ENCODE assay signal across 18 cellular contexts in genomic region chr3:10300087-10300486, GRCh38. TPM values are rescaled to one million over a fixed set of nuclear protein-coding genes. Genes with fewer than 3 reads are reported as not detected.
DNase-seq lines count a peak whose midpoint lies in the region; ATAC-seq and TF ChIP-seq lines count a peak whose summit lies in the region.
"Had no signal": no experiment of that assay in that cellular context is flagged by ENCODE, and none has a peak within 500 bp of the region (broad histone marks: within the 10 kb centered on the region; RNA-seq: fewer than 3 reads in every experiment).

No MANE protein-coding gene starts in this region.

- TF ChIP-seq POLR2A in suprapubic skin (IDR thresholded peaks at IDR 0.05): no peak

- H3K36me3 ChIP-seq in BLaER1 (peaks cover 80% of the 10 kb centered on the region), suprapubic skin (peaks cover 57% of the 10 kb centered on the region)

- H3K36me3 Mint-ChIP-seq in activated B cell treated with CpG ODN at 0.5 μM for 24 hours (ENCODE audit: low read depth) (peaks cover 66% of the 10 kb centered on the region), immature natural killer cell (peaks cover 4 to 50% (median 17%) of the 10 kb centered on the region in 3 donors)

- TF ChIP-seq EP300 in suprapubic skin (IDR thresholded peaks at IDR 0.05): no peak

- CTCF ChIA-PET in activated B cell treated with CpG ODN at 0.5 μM for 24 hours (lab: Charles Lee): no interaction called here

- H4K20me1 ChIP-seq in BLaER1: peaks cover 29% of the 10 kb centered on the region

- H3K4me3 ChIP-seq in BLaER1 (no peak overlapping the region), suprapubic skin (no peak overlapping the region)
- H3K4me3 ChIP-seq: left ventricle myocardium inferior, SJSA1 had no signal

- 85% methylated on average over 9 of the region's 9 CpGs for WGBS in suprapubic skin

- no peaks in the 10 kb centered on the region for H3K27me3 ChIP-seq in BLaER1
- no peaks in the 10 kb centered on the region for H3K27me3 ChIP-seq in suprapubic skin
- H3K27me3 ChIP-seq: SJSA1 had no signal

- H3K27ac ChIP-seq in BLaER1: peak overlapping the region; percentile 79
- no peak overlapping the region for H3K27ac ChIP-seq in suprapubic skin
- H3K27ac ChIP-seq: left ventricle myocardium inferior, SJSA1 had no signal

- H3K9me3 ChIP-seq in BLaER1 (peaks cover 10% of the 10 kb centered on the region), suprapubic skin (no peaks in the 10 kb centered on the region)
- H3K9me3 ChIP-seq: left ventricle myocardium inferior, SJSA1 had no signal

- H3K4me1 ChIP-seq in BLaER1: peaks cover 38% of the 10 kb centered on the region
- no peaks in the 10 kb centered on the region for H3K4me1 ChIP-seq in suprapubic skin
- H3K4me1 ChIP-seq: SJSA1 had no signal

- H3K4me1 Mint-ChIP-seq in activated B cell treated with CpG ODN at 0.5 μM for 24 hours: peaks cover 8% of the 10 kb centered on the region
- peaks cover 7 to 16% of the 10 kb centered on the region in 2 donors for H3K4me1 Mint-ChIP-seq in immature natural killer cell

- peak overlapping the region; percentile 76 for H3K4me2 ChIP-seq in BLaER1

- TF ChIP-seq CTCF in activated B cell treated with CpG ODN at 0.5 μM for 24 hours (IDR thresholded peaks at IDR 0.05): no peak
- TF ChIP-seq CTCF in suprapubic skin (IDR thresholded peaks at IDR 0.05): no peak

- DNase-seq in activated B cell treated with CpG ODN at 0.5 μM for 24 hours: no peak
- DNase-seq in immature natural killer cell: no peak
- DNase-seq in NOMO-1 treated with dmso at 0.1 percent for 144 hours (lab: John Stamatoyannopoulos, UW; ENCODE audit: unreplicated experiment): no peak
- DNase-seq in epidermal melanocyte (ENCODE audit: insufficient read length, low spot score): no peak
- DNase-seq in suprapubic skin (ENCODE audit: low spot score in 2 of 2): no peak
- DNase-seq: activated CD4-positive, alpha-beta T cell treated with anti-CD3 and anti-CD28 coated beads for 48 hours; AML-193; effector memory CD4-positive, alpha-beta T cell; left ventricle myocardium inferior; NCI-H1930; NCI-H510A treated with DMSO at 0.1 percent for 48 hours; T1000 had no signal

- H3K27ac Mint-ChIP-seq in activated B cell treated with CpG ODN at 0.5 μM for 24 hours: peak overlapping the region; percentile 47
- peak overlapping the region; percentile 42 to 89 (median 82) for H3K27ac Mint-ChIP-seq in immature natural killer cell

- peak overlapping the region; percentile 63 for H3K9ac ChIP-seq in BLaER1

- no peaks in the 10 kb centered on the region for H3K27me3 Mint-ChIP-seq in activated B cell treated with CpG ODN at 0.5 μM for 24 hours
- H3K27me3 Mint-ChIP-seq in immature natural killer cell (ENCODE audit: low read depth in 3 of 3): peaks cover 0 to 4% (median 2%) of the 10 kb centered on the region in 3 donors

- H3K9me3 Mint-ChIP-seq in activated B cell treated with CpG ODN at 0.5 μM for 24 hours: no peaks in the 10 kb centered on the region
- H3K9me3 Mint-ChIP-seq in immature natural killer cell: peaks cover 0 to 1% (median 0%) of the 10 kb centered on the region in 6 donors

- POLR2A ChIA-PET in activated B cell treated with CpG ODN at 0.5 μM for 24 hours (lab: Charles Lee): interaction anchor here (0.5 kb wide), 1 partner anchor 903 kb away, joined by 6 read pairs; the partner anchor contains the start of gene SETD5

- H3K4me3 Mint-ChIP-seq in activated B cell treated with CpG ODN at 0.5 μM for 24 hours: no peak overlapping the region
- H3K4me3 Mint-ChIP-seq in immature natural killer cell: peak overlapping the region in 1 of 5 donors; percentile 46

- intact Hi-C loops in activated B cell treated with CpG ODN at 0.5 μM for 24 hours (cut with micrococcal nuclease): no loop called here

- ATAC-seq in GM18502 (IDR thresholded peaks at IDR 0.05; ENCODE audit: poor library complexity, unreplicated experiment): peak; percentile 5
- ATAC-seq in activated B cell treated with CpG ODN at 0.5 μM for 24 hours (ENCODE audit: low read depth): no peak
- ATAC-seq in HG03159 (IDR thresholded peaks at IDR 0.05; ENCODE audit: unreplicated experiment): no peak

RNA-seq across cellular contexts. Expression of gene GHRL, which starts 7.3 kb away (rescaled TPM):
- total RNA-seq in activated B cell treated with CpG ODN at 0.5 μM for 24 hours (1.4 and 2.8 TPM in 2 replicates), suprapubic skin (under 1 TPM in 1 of 4 donors, not detected in 3; 0.80 TPM)
- 1 to 10 TPM in 2 of 3 donors, under 1 TPM in 1; 0.94 to 8.3 (median 1.7) TPM for polyA plus RNA-seq in immature natural killer cell
- total RNA-seq: bronchial epithelial cell, pulmonary artery endothelial cell had no signal

RNA-seq across cellular contexts. Expression of gene SEC13, which starts 20.8 kb away (rescaled TPM):
- total RNA-seq in activated B cell treated with CpG ODN at 0.5 μM for 24 hours: 86.1 and 86.9 TPM in 2 replicates
- 100 to 1,000 TPM; 157 to 162 (median 162) TPM for polyA plus RNA-seq in immature natural killer cell
- total RNA-seq in suprapubic skin: 100 to 1,000 TPM; 104 to 137 (median 118) TPM

RNA-seq across cellular contexts. Expression of gene TATDN2, which starts 51.8 kb away (rescaled TPM):
- total RNA-seq in activated B cell treated with CpG ODN at 0.5 μM for 24 hours (55.6 and 56.2 TPM in 2 replicates), suprapubic skin (10 to 100 TPM; 22.1 to 33.7 (median 26.3) TPM)
- 10 to 100 TPM in 2 of 3 donors, 1 to 10 TPM in 1; 8.4 to 27.7 (median 10.6) TPM for polyA plus RNA-seq in immature natural killer cell
